8 cellular contexts compared by ENCODE assay signal in genomic region chr18:47953471-47953931, GRCh38. TPM values are rescaled to one million over a fixed set of nuclear protein-coding genes. Genes with fewer than 3 reads are reported as not detected.
DNase-seq lines count a peak whose midpoint lies in the region; ATAC-seq and TF ChIP-seq lines count a peak whose summit lies in the region.

No MANE protein-coding gene starts in this region.

- H3K27me3 ChIP-seq in GM23338 (ENCODE audit: insufficient read depth) (no peaks in the 10 kb centered on the region), right atrium auricular region (no peaks in the 10 kb centered on the region), suprapubic skin (no peaks in the 10 kb centered on the region)

- H3K36me3 ChIP-seq in GM23338 (ENCODE audit: insufficient read depth) (no peaks in the 10 kb centered on the region), right atrium auricular region (no peaks in the 10 kb centered on the region), suprapubic skin (no peaks in the 10 kb centered on the region)

- H3K4me2 ChIP-seq in GM23338, result no peak overlapping the region

- ATAC-seq in activated CD4-positive, CD25-positive, alpha-beta regulatory T cell treated with anti-CD3 and anti-CD28 coated beads, Interleukin-2, amount 50 U/mL, for 24 hours, result peak; percentile 25 to 51
- ATAC-seq in GM23338, result peak; percentile 41

- TF ChIP-seq EP300 in suprapubic skin (IDR thresholded peaks at IDR 0.05), result no peak

- H3K4me1 ChIP-seq in GM23338 (ENCODE audit: insufficient read depth) (no peaks in the 10 kb centered on the region), right atrium auricular region (peaks cover 0 to 10% of the 10 kb centered on the region in 2 donors), suprapubic skin (peaks cover 12% of the 10 kb centered on the region)

- no peak overlapping the region for H3K27ac Mint-ChIP-seq in GM23338

- WGBS in suprapubic skin, result 6% methylated on average over 6 of the region's 6 CpGs

- H3F3A ChIP-seq in GM23338 (replicated peaks; ENCODE audit: low read depth), result no peaks in the 10 kb centered on the region

- no peak for TF ChIP-seq CTCF in GM23338 (conservative IDR thresholded peaks at IDR 0.05; ENCODE audit: low read depth in 2 of 2)
- TF ChIP-seq CTCF in right atrium auricular region (IDR thresholded peaks at IDR 0.05), result no peak
- TF ChIP-seq CTCF in suprapubic skin (IDR thresholded peaks at IDR 0.05), result no peak

- no peaks in the 10 kb centered on the region for H3K79me2 ChIP-seq in GM23338 (replicated peaks; ENCODE audit: insufficient read depth)

- no peaks in the 10 kb centered on the region for H4K20me1 ChIP-seq in GM23338 (replicated peaks; ENCODE audit: insufficient read depth)

- H3K27me3 Mint-ChIP-seq in GM23338 (ENCODE audit: insufficient read depth, low read depth, poor library complexity), result no peaks in the 10 kb centered on the region

- H2AFZ ChIP-seq in GM23338, result peak overlapping the region; percentile 81

- H3K27ac ChIP-seq in GM23338 (ENCODE audit: low read depth) (no peak overlapping the region), right atrium auricular region (no peak overlapping the region), suprapubic skin (peak overlapping the region; percentile 35)

- H3K36me3 Mint-ChIP-seq in GM23338 (ENCODE audit: low read depth), result no peaks in the 10 kb centered on the region

- H3K4me1 Mint-ChIP-seq in GM23338, result peaks cover 5% of the 10 kb centered on the region

- TF ChIP-seq POLR2A in suprapubic skin (IDR thresholded peaks at IDR 0.05), result no peak

- intact Hi-C loops in posterior vena cava (cut with DNase I), result no loop called here

- peaks cover 6% of the 10 kb centered on the region; the same call in 1 of the 2 replicates for H3K9me2 ChIP-seq in GM23338 (ENCODE audit: insufficient read depth)

- H3K4me3 Mint-ChIP-seq in GM23338, result no peak overlapping the region

- peaks cover 3% of the 10 kb centered on the region; the same call in 2 of the 3 replicates for H3K9me3 Mint-ChIP-seq in GM23338

- no peak overlapping the region for H3K4me3 ChIP-seq in GM23338
- H3K4me3 ChIP-seq in right atrium auricular region, result no peak overlapping the region
- H3K4me3 ChIP-seq in suprapubic skin, result no peak overlapping the region

- no peak for DNase-seq in activated CD4-positive, CD25-positive, alpha-beta regulatory T cell treated with anti-CD3 and anti-CD28 coated beads, Interleukin-2, amount 50 U/mL, for 72 hours
- DNase-seq in GM23338 (ENCODE audit: low spot score), result peak; percentile 40
- DNase-seq in NAMALWA (ENCODE audit: low spot score), result peak; percentile 31
- DNase-seq in activated CD8-positive, alpha-beta memory T cell treated with anti-CD3 and anti-CD28 coated beads, Interleukin-2, amount 50 U/mL, for 48 hours, result peak; percentile 55
- peak; percentile 61 for DNase-seq in right atrium auricular region (ENCODE audit: low spot score)
- DNase-seq in suprapubic skin (ENCODE audit: low spot score in 2 of 2), result peak in 1 of 2 donors; percentile 67
- no peak for DNase-seq in posterior vena cava (ENCODE audit: low spot score)

- H3K9me3 ChIP-seq in right atrium auricular region, result no peaks in the 10 kb centered on the region
- H3K9me3 ChIP-seq in suprapubic skin, result no peaks in the 10 kb centered on the region

TF ChIP-seq in GM23338, 12 proteins besides CTCF, POLR2A, EP300 and RAD21 (continues in another document):
- TF ChIP-seq CREB1 (CRISPR knock-in tag; IDR thresholded peaks at IDR 0.05; ENCODE audit: low read depth), result no peak
- no peak for TF ChIP-seq ZNF462 (CRISPR knock-in tag; IDR thresholded peaks at IDR 0.05)
- no peak for TF ChIP-seq ETS1 (IDR thresholded peaks at IDR 0.05)
- TF ChIP-seq ZNF331 (CRISPR knock-in tag; IDR thresholded peaks at IDR 0.05; ENCODE audit: low read depth), result no peak

RNA-seq across cellular contexts. Expression of gene SMAD2, which starts 23.0 kb away (rescaled TPM):
- 87.1 and 90.7 TPM in 2 replicates for total RNA-seq in GM23338 (2014; rRNA removed; shearing (Covaris generic))
- polyA plus RNA-seq in GM23338 (2016; fragmentation: Nextera tagmentation; extraction: Ambion mirVana), result 28.2 and 30.9 TPM in 2 replicates
- total RNA-seq in right atrium auricular region (10 to 100 TPM; 54.8 to 81.1 TPM), suprapubic skin (10 to 100 TPM; 47.5 to 75.9 (median 59.3) TPM), posterior vena cava (100 to 1,000 TPM; 103 to 114 TPM)

Comparison
In these comparisons a context has a peak if more than half of its experiments do, and no peak if none do; other contexts are left out.
1. DNase-seq: peak in GM23338 (single experiment), NAMALWA (single experiment), activated CD8-positive, alpha-beta memory T cell treated with anti-CD3 and anti-CD28 coated beads, Interleukin-2, amount 50 U/mL, for 48 hours (single experiment) and right atrium auricular region (single experiment); none in activated CD4-positive, CD25-positive, alpha-beta regulatory T cell treated with anti-CD3 and anti-CD28 coated beads, Interleukin-2, amount 50 U/mL, for 72 hours (single experiment) and posterior vena cava (single experiment).